26 cellular contexts compared by ENCODE assay signal in the genomic region with DNA sequence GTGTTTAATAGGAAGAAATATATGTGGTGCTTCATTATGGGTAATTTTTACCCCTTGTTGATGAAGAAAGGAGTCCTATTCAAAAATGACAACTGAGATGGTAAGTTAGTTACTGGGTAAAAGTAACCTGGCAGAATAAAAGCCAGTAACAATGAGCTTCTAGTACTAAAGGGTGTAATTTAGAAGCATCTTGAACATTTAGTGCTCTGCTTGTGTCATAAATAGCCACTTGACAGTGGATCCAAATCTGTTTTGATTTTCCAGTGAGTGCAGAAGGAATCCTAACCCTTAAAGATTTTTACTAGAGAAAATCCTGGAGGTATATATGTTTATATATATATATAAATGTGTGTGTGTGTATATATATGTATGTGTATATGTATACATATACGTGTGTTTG.
"Had no signal": no experiment of that assay in that cellular context is flagged by ENCODE, and none has a peak within 500 bp of the region (broad histone marks: within the 10 kb centered on the region; RNA-seq: fewer than 3 reads in every experiment).

No MANE protein-coding gene starts in this region.

- DNase-seq: activated CD4-positive, alpha-beta memory T cell treated with anti-CD3 and anti-CD28 coated beads for 36 hours; activated CD4-positive, alpha-beta T cell treated with anti-CD3 and anti-CD28 coated beads, Interleukin-2, amount 10 ng/mL, durations not matched to agents 7 days and 5 days; activated CD4-positive, CD25-positive, alpha-beta regulatory T cell; activated CD8-positive, alpha-beta memory T cell treated with anti-CD3 and anti-CD28 coated beads for 24 hours; activated effector memory CD4-positive, alpha-beta T cell treated with anti-CD3 and anti-CD28 coated beads, Interleukin-2, amount 50 U/mL, for 16 hours; activated naive CD4-positive, alpha-beta T cell treated with Interleukin-2 at 50 U/mL for 16 hours; activated naive CD8-positive, alpha-beta T cell treated with anti-CD3 and anti-CD28 coated beads, Interleukin-2, amount 50 U/mL, for 24 hours; activated T-cell treated with anti-CD3 and anti-CD28 coated beads, Interleukin-2, amount 50 U/mL, for 4 hours; amniotic stem cell; Kasumi-1; KBM-7; NCI-H146; NCI-H187 treated with DMSO at 0.1 percent for 48 hours; NCI-H2081 treated with DMSO at 0.1 percent for 48 hours; NCI-H2171 treated with DMSO at 0.1 percent for 48 hours; NCI-H510A treated with DMSO at 0.1 percent for 48 hours; NCI-H69; NK-92 treated with Interleukin-12 subunit alpha and Interleukin-12 subunit beta, amount 100 ng/mL, for 24 hours; OCI-M1; RPMI8226; SHP77; T-cell; T-helper 2 cell; T1000 had no signal

- ATAC-seq: activated naive CD4-positive, alpha-beta T cell treated with anti-CD3 and anti-CD28 coated beads, Interleukin-2, amount 50 U/mL, for 72 hours; activated naive CD8-positive, alpha-beta T cell treated with anti-CD3 and anti-CD28 coated beads, Interleukin-2, amount 50 U/mL, for 24 hours; activated T-cell treated with anti-CD3 and anti-CD28 coated beads, Interleukin-2, amount 50 U/mL, for 4 hours; Panc1; T-cell had no signal
